In the genomic region with DNA sequence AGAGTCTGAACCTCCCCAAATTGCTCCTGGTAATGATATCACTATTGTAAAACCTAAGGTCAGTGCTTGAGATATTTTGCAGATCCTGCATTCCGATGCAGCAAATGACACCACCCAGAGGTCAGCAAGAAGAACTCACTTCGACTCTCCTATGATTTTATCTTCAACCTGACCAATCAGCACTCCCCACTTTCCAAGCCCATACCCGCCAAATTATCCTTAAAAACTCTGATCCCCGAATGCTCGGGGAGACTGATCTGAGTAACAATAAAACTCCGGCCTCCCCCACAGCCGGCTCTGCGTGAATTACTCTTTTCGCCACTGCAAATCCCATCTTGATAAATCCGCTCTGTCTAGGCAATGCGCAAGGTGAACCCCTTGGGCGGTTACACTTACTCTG, we compare ENCODE assay signal across 8 cellular contexts. TPM values are rescaled to one million over a fixed set of nuclear protein-coding genes. Genes with fewer than 3 reads are reported as not detected.
DNase-seq lines count a peak whose midpoint lies in the region; ATAC-seq, FAIRE-seq and TF ChIP-seq lines count a peak whose summit lies in the region.

No MANE protein-coding gene starts in this region.

- no peak overlapping the region for H2AFZ ChIP-seq in DND-41 (ENCODE audit: low read depth, low read length)

- no peak overlapping the region for H4K8ac ChIP-seq in mesendoderm (ENCODE audit: low read depth, low read length)

- H3K56ac ChIP-seq in mesendoderm (ENCODE audit: low read length), result peak overlapping the region; percentile 92

- no peak overlapping the region for H2AK5ac ChIP-seq in mesendoderm (ENCODE audit: low read length)

- no CpG with 5 or more reads among the region's 12 CpGs for WGBS in mesendoderm (ENCODE audit: extremely low coverage, insufficient coverage, low lambda C conversion rate)

- DNase-seq in DND-41 (no peak), Kasumi-1 (lab: John Stamatoyannopoulos, UW) (peak; percentile 29 to 50), bronchial epithelial cell (ENCODE audit: low read depth) (peak; percentile 49), mesendoderm (peak; percentile 86)

- H3K4ac ChIP-seq in mesendoderm (ENCODE audit: low read depth, low read length), result peak overlapping the region; percentile 20

- peaks cover 36% of the 10 kb centered on the region for H3K79me1 ChIP-seq in mesendoderm (ENCODE audit: low read length)

- H2BK5ac ChIP-seq in mesendoderm (ENCODE audit: low read length), result no peak overlapping the region

- no peak overlapping the region; the same call in 1 of the 2 replicates for H3K27ac ChIP-seq in DND-41 (ENCODE audit: low read length)
- H3K27ac ChIP-seq in mesendoderm (ENCODE audit: low read depth, low read length), result no peak overlapping the region

- H4K20me1 ChIP-seq in DND-41 (ENCODE audit: insufficient read depth, low read length), result no peaks in the 10 kb centered on the region

- peaks cover 40% of the 10 kb centered on the region for H3K4me1 ChIP-seq in DND-41 (ENCODE audit: insufficient read depth, low read length)
- peaks cover 5% of the 10 kb centered on the region for H3K4me1 ChIP-seq in mesendoderm (ENCODE audit: control insufficient read depth, low read depth, low read length)

- H2BK120ac ChIP-seq in mesendoderm (ENCODE audit: low read depth, low read length), result no peak overlapping the region

- ATAC-seq in DND-41 (ENCODE audit: insufficient read depth, low read depth) (no peak), GM19324 (IDR thresholded peaks at IDR 0.05; ENCODE audit: low FRiP score, unreplicated experiment) (no peak), HG03196 (IDR thresholded peaks at IDR 0.05; ENCODE audit: unreplicated experiment) (no peak), HG02840 (IDR thresholded peaks at IDR 0.05; ENCODE audit: low FRiP score, unreplicated experiment) (no peak), HG03039 (IDR thresholded peaks at IDR 0.05; ENCODE audit: unreplicated experiment) (no peak)

- H3K4me3 ChIP-seq in DND-41 (ENCODE audit: low read depth in 1 of 2, low read length in 2 of 2), result peak overlapping the region in 1 of 2 experiments; percentile 82; a peak in 2 of 4 replicates
- peak overlapping the region; percentile 88 for H3K4me3 ChIP-seq in bronchial epithelial cell (ENCODE audit: low read depth, low read length)
- peak overlapping the region; percentile 79 for H3K4me3 ChIP-seq in mesendoderm (ENCODE audit: low read length)

- no peak overlapping the region for H2BK15ac ChIP-seq in mesendoderm (replicated peaks; ENCODE audit: low read depth)

- H3K79me2 ChIP-seq in DND-41 (ENCODE audit: insufficient read depth, low read length), result peaks cover 32% of the 10 kb centered on the region
- H3K79me2 ChIP-seq in mesendoderm (ENCODE audit: control insufficient read depth, insufficient read depth, low read length), result peaks cover 24% of the 10 kb centered on the region

- H3K36me3 ChIP-seq in DND-41 (ENCODE audit: insufficient read depth, low read length), result peaks cover 5% of the 10 kb centered on the region
- peaks cover 3% of the 10 kb centered on the region for H3K36me3 ChIP-seq in bronchial epithelial cell (ENCODE audit: control insufficient read depth, insufficient read depth, low read length)
- H3K36me3 ChIP-seq in mesendoderm (ENCODE audit: control insufficient read depth, insufficient read depth, low read length), result no peaks in the 10 kb centered on the region

- H4K5ac ChIP-seq in mesendoderm (ENCODE audit: low read length), result no peak overlapping the region

- H3K18ac ChIP-seq in mesendoderm (ENCODE audit: low read length), result peak overlapping the region; percentile 81

- H3K27me3 ChIP-seq in DND-41 (ENCODE audit: insufficient read depth, low read length, poor library complexity) (no peaks in the 10 kb centered on the region), bronchial epithelial cell (ENCODE audit: control insufficient read depth, insufficient read depth, low read length) (no peaks in the 10 kb centered on the region), mesendoderm (ENCODE audit: insufficient read depth, low read length, poor library complexity) (no peaks in the 10 kb centered on the region)

- no peak overlapping the region for H3K23ac ChIP-seq in mesendoderm (ENCODE audit: low read length)

- H3K9ac ChIP-seq in DND-41 (ENCODE audit: low read depth, low read length) (peak overlapping the region; percentile 93; the same call in 1 of the 2 replicates), mesendoderm (ENCODE audit: low read length) (peak overlapping the region; percentile 77)

- no peaks in the 10 kb centered on the region for H3K9me3 ChIP-seq in DND-41 (ENCODE audit: insufficient read depth, low read length, severe bottlenecking)

- H3K4me2 ChIP-seq in DND-41 (ENCODE audit: insufficient read depth, low read length), result peak overlapping the region; percentile 92
- H3K4me2 ChIP-seq in mesendoderm (ENCODE audit: low read length), result peak overlapping the region; percentile 83

- FAIRE-seq in bronchial epithelial cell (lab: Jason Lieb, UNC), result no peak

- TF ChIP-seq CTCF in DND-41 (IDR thresholded peaks at IDR 0.05; ENCODE audit: borderline replicate concordance, extremely low read depth, low read length, poor library complexity, severe bottlenecking), result peak; percentile 11
- peak; percentile 32 for TF ChIP-seq CTCF in bronchial epithelial cell (IDR thresholded peaks at IDR 0.05; ENCODE audit: insufficient read depth, low read length, severe bottlenecking)

RNA-seq across cellular contexts. Expression of gene NPC2, which starts 1.2 kb away (rescaled TPM):
- 154 and 191 TPM in 2 replicates for total RNA-seq in bronchial epithelial cell
- polyA plus RNA-seq in mesendoderm (2013, experiment 1 of 2), result 266 TPM
- polyA plus RNA-seq in mesendoderm (2013, experiment 2 of 2), result 248 TPM

RNA-seq across cellular contexts. Expression of gene ISCA2, which starts 1.6 kb away (rescaled TPM):
- total RNA-seq in bronchial epithelial cell, result 8.6 and 11.3 TPM in 2 replicates
- polyA plus RNA-seq in mesendoderm (2013, experiment 1 of 2), result 36.8 TPM
- polyA plus RNA-seq in mesendoderm (2013, experiment 2 of 2), result 34.3 TPM
